In the genomic region with DNA sequence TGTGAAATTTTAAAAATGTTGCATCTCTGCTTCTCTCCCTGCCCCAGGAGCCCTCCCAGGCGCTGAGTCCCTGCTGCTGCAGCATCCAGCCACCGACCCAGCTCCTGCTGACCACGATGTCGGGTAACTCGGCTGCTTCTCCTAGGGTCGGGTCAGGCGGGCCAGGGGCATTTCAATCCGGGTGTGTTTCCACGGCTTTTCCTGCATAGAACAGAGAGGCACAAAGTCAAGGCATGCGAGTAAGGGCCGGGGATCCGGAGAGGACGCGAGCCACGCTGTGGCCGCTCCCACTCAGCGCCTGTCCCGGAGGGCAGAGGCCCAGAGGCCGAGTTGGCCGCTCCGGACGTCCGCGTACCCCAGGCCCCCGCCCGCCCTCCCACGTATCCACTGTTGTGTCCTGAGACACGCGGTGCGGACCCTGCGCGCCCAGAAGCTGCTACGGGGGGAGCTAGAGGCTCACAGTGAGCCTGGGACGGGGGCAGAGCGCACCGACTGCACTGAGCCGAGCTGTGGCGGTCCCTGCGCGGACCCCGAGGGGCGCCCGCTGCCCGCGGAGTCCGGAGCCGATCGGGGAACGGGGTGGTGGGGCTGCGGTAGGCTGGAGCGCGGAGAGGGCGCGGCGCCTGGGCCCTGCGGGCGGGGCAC, we compare ENCODE assay signal across 8 cellular contexts. TPM values are rescaled to one million over a fixed set of nuclear protein-coding genes. Genes with fewer than 3 reads are reported as not detected.
DNase-seq lines count a peak whose midpoint lies in the region; ATAC-seq and TF ChIP-seq lines count a peak whose summit lies in the region.
"Had no signal": no experiment of that assay in that cellular context is flagged by ENCODE, and none has a peak within 500 bp of the region (broad histone marks: within the 10 kb centered on the region; RNA-seq: fewer than 3 reads in every experiment).

A gene with protein sequence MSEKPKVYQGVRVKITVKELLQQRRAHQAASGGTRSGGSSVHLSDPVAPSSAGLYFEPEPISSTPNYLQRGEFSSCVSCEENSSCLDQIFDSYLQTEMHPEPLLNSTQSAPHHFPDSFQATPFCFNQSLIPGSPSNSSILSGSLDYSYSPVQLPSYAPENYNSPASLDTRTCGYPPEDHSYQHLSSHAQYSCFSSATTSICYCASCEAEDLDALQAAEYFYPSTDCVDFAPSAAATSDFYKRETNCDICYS (plus strand): TSS at position 81 of the 645 bp plus-strand sequence. CDS start 36 bp downstream, at position 117.

- no peaks in the 10 kb centered on the region; the same call in 1 of the 2 replicates for H3K36me3 ChIP-seq in H7 (replicated peaks; ENCODE audit: control insufficient read depth, insufficient read depth, low read length)
- H3K36me3 ChIP-seq in iPS DF 6.9 (ENCODE audit: control insufficient read depth, insufficient read depth, low read length), result no peaks in the 10 kb centered on the region
- no peaks in the 10 kb centered on the region for H3K36me3 ChIP-seq in HAP-1 (replicated peaks)

- DNase-seq in H7 (peak; percentile 71), iPS DF 6.9 (ENCODE audit: low read depth, low spot score) (no peak), HAP-1 (ENCODE audit: low spot score in 2 of 2) (no peak), RPMI8226 (no peak), NCI-H345 treated with DMSO at 0.1 percent for 48 hours (lab: John Stamatoyannopoulos, UW; ENCODE audit: unreplicated experiment) (no peak)

- H3K4me1 Mint-ChIP-seq in stimulated activated memory B cell treated with anti-CD40 and anti-IgM and Interleukin-4, amounts not matched to agents 10 μg/mL and 1 μg/mL and 100 μg/mL, for 72 hours, result peaks cover 29% of the 10 kb centered on the region

- H3K4me1 ChIP-seq in iPS DF 6.9 (ENCODE audit: control insufficient read depth, insufficient read depth, low read length) (0 out of 2 replicates have a peak, but pooled peaks cover 2% of the 10 kb centered on the region), HAP-1 (no peaks in the 10 kb centered on the region)

- ATAC-seq in stimulated activated memory B cell treated with anti-CD40 and anti-IgM and Interleukin-4, amounts not matched to agents 10 μg/mL and 1 μg/mL and 100 μg/mL, for 72 hours, result peak; percentile 67

- WGBS in iPS DF 6.9 (ENCODE audit: insufficient coverage, insufficient read length), result no CpG with 5 or more reads among the region's 57 CpGs

- no peak within 1 kb of the TSS for H3K27ac ChIP-seq in iPS DF 6.9 (ENCODE audit: low read length)

- no peak for TF ChIP-seq CTCF in WI38 (IDR thresholded peaks at IDR 0.05; ENCODE audit: low read depth, low read length)

- peaks cover 13% of the 10 kb centered on the region for H3K27me3 Mint-ChIP-seq in stimulated activated memory B cell treated with anti-CD40 and anti-IgM and Interleukin-4, amounts not matched to agents 10 μg/mL and 1 μg/mL and 100 μg/mL, for 72 hours

- H3K9me3 Mint-ChIP-seq in stimulated activated memory B cell treated with anti-CD40 and anti-IgM and Interleukin-4, amounts not matched to agents 10 μg/mL and 1 μg/mL and 100 μg/mL, for 72 hours, result no peaks in the 10 kb centered on the region

- H3K4me3 Mint-ChIP-seq in stimulated activated memory B cell treated with anti-CD40 and anti-IgM and Interleukin-4, amounts not matched to agents 10 μg/mL and 1 μg/mL and 100 μg/mL, for 72 hours, result peak within 1 kb of the TSS; percentile 78

- peaks cover 29% of the 10 kb centered on the region for H3K27me3 ChIP-seq in H7 (ENCODE audit: control insufficient read depth, insufficient read depth, low read length)
- peaks cover 4% of the 10 kb centered on the region for H3K27me3 ChIP-seq in iPS DF 6.9 (ENCODE audit: control insufficient read depth, insufficient read depth, low read length)
- H3K27me3 ChIP-seq in HAP-1 (ENCODE audit: low read depth), result peaks cover 13% of the 10 kb centered on the region; the same call in 1 of the 2 replicates

- in situ Hi-C loops in HAP-1 (cut with MboI; ENCODE audit: low sequenced_read_pairs), result loop anchor here (25.0 kb wide), 2 partner anchors 264 to 514 kb away; no protein-coding TSS in a partner anchor

- H3K36me3 Mint-ChIP-seq in stimulated activated memory B cell treated with anti-CD40 and anti-IgM and Interleukin-4, amounts not matched to agents 10 μg/mL and 1 μg/mL and 100 μg/mL, for 72 hours, result no peaks in the 10 kb centered on the region

- H3K9me3 ChIP-seq in iPS DF 6.9 (ENCODE audit: control insufficient read depth, insufficient read depth, low read length), result no peaks in the 10 kb centered on the region
- no peaks in the 10 kb centered on the region for H3K9me3 ChIP-seq in HAP-1

- H3K4me3 ChIP-seq in H7 (ENCODE audit: insufficient read depth, low read depth, low read length), result peak within 1 kb of the TSS; percentile 72
- peak within 1 kb of the TSS; percentile 55 for H3K4me3 ChIP-seq in WI38 (ENCODE audit: low read depth, low read length)
- peak within 1 kb of the TSS; percentile 42 for H3K4me3 ChIP-seq in iPS DF 6.9 (ENCODE audit: low read length)
- no peak within 1 kb of the TSS for H3K4me3 ChIP-seq in HAP-1

- peak within 1 kb of the TSS; percentile 42 for H3K27ac Mint-ChIP-seq in stimulated activated memory B cell treated with anti-CD40 and anti-IgM and Interleukin-4, amounts not matched to agents 10 μg/mL and 1 μg/mL and 100 μg/mL, for 72 hours

RNA-seq across cellular contexts. Expression of the gene that starts here (rescaled TPM):
- 0.87 and 1.0 TPM in 2 replicates for total RNA-seq in H7 (2014; rRNA removed; shearing (Covaris generic))
- total RNA-seq: T-helper 1 cell treated with Interleukin-12 subunit alpha and Interleukin-12 subunit beta and Interleukin-4 antibody, amounts not matched to agents 30 ng/mL and 1 ng/mL, for 36 hours had no signal
